Comparison of ENCODE assay signal across 22 cellular contexts in the genomic region with DNA sequence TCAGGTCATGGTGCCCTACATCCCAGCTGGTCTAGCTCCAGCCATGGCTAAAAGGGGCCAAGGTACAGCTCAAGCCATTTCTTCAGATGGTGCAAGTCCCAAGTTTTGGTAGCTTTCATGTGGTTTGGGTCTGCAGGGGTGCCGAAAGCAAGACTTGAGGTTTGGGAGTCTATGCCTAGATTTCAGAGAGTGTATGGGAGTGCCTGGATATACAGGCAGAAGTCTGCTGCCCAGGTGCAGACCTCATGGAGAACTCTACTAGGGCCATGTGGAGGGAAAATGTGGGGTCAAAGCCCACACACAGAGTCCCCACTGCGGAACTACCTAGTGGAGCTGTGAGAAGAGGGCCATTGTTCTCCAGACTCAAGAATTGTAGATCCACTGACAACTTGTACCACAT.
"Had no signal": no experiment of that assay in that cellular context is flagged by ENCODE, and none has a peak within 500 bp of the region (broad histone marks: within the 10 kb centered on the region; RNA-seq: fewer than 3 reads in every experiment).

No MANE protein-coding gene starts in this region.

- H3K36me3 ChIP-seq: colonic mucosa, esophagus squamous epithelium, gastrocnemius medialis, heart right ventricle, left lung, lower lobe of right lung had no signal

- H3K27me3 Mint-ChIP-seq: dendritic cell treated with granulocyte-macrophage colony-stimulating factor and Interleukin-4, amounts not matched to agents 40 ng/mL and 50 ng/mL, for 4 days had no signal

- H3K9me3 ChIP-seq: colonic mucosa, gastrocnemius medialis, lower lobe of right lung had no signal

- H3K27ac ChIP-seq: colonic mucosa, epithelial cell of prostate, esophagus squamous epithelium, gastrocnemius medialis, heart right ventricle, left lung, lower lobe of right lung had no signal

- H3K27me3 ChIP-seq: colonic mucosa, esophagus squamous epithelium, gastrocnemius medialis, heart right ventricle, left lung had no signal

- H3K4me3 ChIP-seq: colonic mucosa, esophagus squamous epithelium, gastrocnemius medialis, heart right ventricle, left lung, lower lobe of right lung had no signal

- H3K27ac Mint-ChIP-seq: dendritic cell treated with granulocyte-macrophage colony-stimulating factor and Interleukin-4, amounts not matched to agents 40 ng/mL and 50 ng/mL, for 4 days had no signal

- DNase-seq: cerebellar nuclear complex; colonic mucosa; cortex of kidney; effector CD4-positive, alpha-beta T cell; effector memory CD4-positive, alpha-beta T cell; erythroblast; esophagus squamous epithelium; foreskin fibroblast; foreskin melanocyte; gastrocnemius medialis; glutamatergic neuron; head of caudate nucleus; heart right ventricle; hippocampal formation; left cardiac atrium; left ventricle myocardium superior; lower lobe of right lung; mesenchymal stem cell; midbrain had no signal

- H3K4me1 ChIP-seq: colonic mucosa, esophagus squamous epithelium, gastrocnemius medialis, heart right ventricle, left lung, lower lobe of right lung had no signal

- H3K4me3 Mint-ChIP-seq: dendritic cell treated with granulocyte-macrophage colony-stimulating factor and Interleukin-4, amounts not matched to agents 40 ng/mL and 50 ng/mL, for 4 days had no signal
